Comparison of ENCODE assay signal across 8 cellular contexts in genomic region chr1:234613128-234613875, GRCh38.
DNase-seq lines count a peak whose midpoint lies in the region; ATAC-seq and TF ChIP-seq lines count a peak whose summit lies in the region.

No MANE protein-coding gene starts in this region.

- TF ChIP-seq CTCF in OCI-LY3 (IDR thresholded peaks at IDR 0.05; ENCODE audit: low read depth, low read length) (no peak), cardiac fibroblast (IDR thresholded peaks at IDR 0.05; ENCODE audit: low read depth, low read length) (no peak), GM13977 (IDR thresholded peaks at IDR 0.05; ENCODE audit: extremely low read depth, insufficient read depth, missing control alignments) (no peak)

- ATAC-seq in stimulated activated naive CD8-positive, alpha-beta T cell treated with anti-CD3 and anti-CD28 coated beads, Interleukin-15, Interleukin-2, amounts not matched to agents 100 U/mL and 50 U/mL, for 24 hours, result no peak
- no peak for ATAC-seq in GM19463 (IDR thresholded peaks at IDR 0.05; ENCODE audit: unreplicated experiment)

- peak overlapping the region; percentile 74 for H3K4me3 Mint-ChIP-seq in stimulated activated naive CD8-positive, alpha-beta T cell treated with anti-CD3 and anti-CD28 coated beads, Interleukin-15, Interleukin-2, amounts not matched to agents 100 ng/mL and 50 ng/mL, for 24 hours

- H3K9ac ChIP-seq in OCI-LY3 (ENCODE audit: low read length) (peak overlapping the region; percentile 96), muscle layer of colon (ENCODE audit: low read length) (peak overlapping the region; percentile 94)

- H3K4me1 Mint-ChIP-seq in stimulated activated naive CD8-positive, alpha-beta T cell treated with anti-CD3 and anti-CD28 coated beads, Interleukin-15, Interleukin-2, amounts not matched to agents 100 ng/mL and 50 ng/mL, for 24 hours (ENCODE audit: low read depth), result peaks cover 41% of the 10 kb centered on the region

- H3K36me3 ChIP-seq in OCI-LY3 (replicated peaks; ENCODE audit: low read depth, low read length) (no peaks in the 10 kb centered on the region), muscle layer of colon (ENCODE audit: insufficient read depth, low read length) (no peaks in the 10 kb centered on the region)

- in situ Hi-C loops in GM13977 (cut with MboI; ENCODE audit: low pct_unique_long_range_greater_than_20kb, low sequenced_read_pairs, unreplicated experiment), result loop anchor here (10.0 kb wide), 1 partner anchor 221 kb away; no protein-coding TSS in a partner anchor

- H3K9me3 Mint-ChIP-seq in stimulated activated naive CD8-positive, alpha-beta T cell treated with anti-CD3 and anti-CD28 coated beads, Interleukin-15, Interleukin-2, amounts not matched to agents 100 ng/mL and 50 ng/mL, for 24 hours, result no peaks in the 10 kb centered on the region

- no peaks in the 10 kb centered on the region for H3K27me3 Mint-ChIP-seq in stimulated activated naive CD8-positive, alpha-beta T cell treated with anti-CD3 and anti-CD28 coated beads, Interleukin-15, Interleukin-2, amounts not matched to agents 100 ng/mL and 50 ng/mL, for 24 hours

- H4K20me1 ChIP-seq in OCI-LY3 (ENCODE audit: insufficient read depth, low read length), result no peaks in the 10 kb centered on the region

- peaks cover 5% of the 10 kb centered on the region for H3K36me3 Mint-ChIP-seq in stimulated activated naive CD8-positive, alpha-beta T cell treated with anti-CD3 and anti-CD28 coated beads, Interleukin-15, Interleukin-2, amounts not matched to agents 100 ng/mL and 50 ng/mL, for 24 hours (ENCODE audit: low read depth)

- H3K9me3 ChIP-seq in OCI-LY3 (ENCODE audit: insufficient read depth, low read length) (no peaks in the 10 kb centered on the region), muscle layer of colon (ENCODE audit: low read length) (no peaks in the 10 kb centered on the region)

- peak overlapping the region; percentile 93 for H3K4me3 ChIP-seq in OCI-LY3 (ENCODE audit: low read length)
- H3K4me3 ChIP-seq in cardiac fibroblast (replicated peaks in 1 of 2; ENCODE audit: low read depth in 2 of 2, low read length in 2 of 2), result peak overlapping the region in 1 of 2 donors; percentile 30
- peak overlapping the region in 1 of 2 donors; percentile 68 for H3K4me3 ChIP-seq in muscle layer of colon (ENCODE audit: low read depth in 1 of 2, low read length in 2 of 2)

- no peak for DNase-seq in stimulated activated naive CD8-positive, alpha-beta T cell treated with anti-CD3 and anti-CD28 coated beads, Interleukin-15, Interleukin-2, amounts not matched to agents 100 U/mL and 50 U/mL, for 24 hours
- peak; percentile 92 to 94 for DNase-seq in cardiac fibroblast (ENCODE audit: low read depth in 2 of 2)
- DNase-seq in stimulated activated CD4-positive, alpha-beta T cell treated with anti-CD3 and anti-CD28 coated beads, Interleukin-2, amount 100 ng/mL, for 48 hours, result no peak
- DNase-seq in GM13977 (ENCODE audit: low spot score), result no peak

- H3K27ac ChIP-seq in OCI-LY3 (ENCODE audit: low read length), result peak overlapping the region; percentile 91
- peak overlapping the region; percentile 83 for H3K27ac ChIP-seq in muscle layer of colon (ENCODE audit: low read depth, low read length)

- peak overlapping the region; percentile 100 for H3K27ac Mint-ChIP-seq in stimulated activated naive CD8-positive, alpha-beta T cell treated with anti-CD3 and anti-CD28 coated beads, Interleukin-15, Interleukin-2, amounts not matched to agents 100 ng/mL and 50 ng/mL, for 24 hours

- H3K27me3 ChIP-seq in OCI-LY3 (ENCODE audit: low read depth, low read length), result no peaks in the 10 kb centered on the region
- no peaks in the 10 kb centered on the region for H3K27me3 ChIP-seq in muscle layer of colon (ENCODE audit: control insufficient read depth in 1 of 2, insufficient read depth in 2 of 2, low read length in 2 of 2)

- H2AFZ ChIP-seq in OCI-LY3 (ENCODE audit: low read depth, low read length), result peak overlapping the region; percentile 10

- peaks cover 13% of the 10 kb centered on the region; the same call in 1 of the 2 replicates for H3K79me2 ChIP-seq in OCI-LY3 (ENCODE audit: low read length)

- H3K4me1 ChIP-seq in OCI-LY3 (ENCODE audit: low read length), result peaks cover 35% of the 10 kb centered on the region
- H3K4me1 ChIP-seq in muscle layer of colon (ENCODE audit: insufficient read depth, low read length), result peaks cover 48% of the 10 kb centered on the region

- peak overlapping the region; percentile 94 for H3K4me2 ChIP-seq in OCI-LY3 (ENCODE audit: low read length)

Comparison
In these comparisons a context has a peak if more than half of its experiments do, and no peak if none do; other contexts are left out.
1. DNase-seq: peak in cardiac fibroblast (2 of 2); none in stimulated activated naive CD8-positive, alpha-beta T cell treated with anti-CD3 and anti-CD28 coated beads, Interleukin-15, Interleukin-2, amounts not matched to agents 100 U/mL and 50 U/mL, for 24 hours (single experiment), stimulated activated CD4-positive, alpha-beta T cell treated with anti-CD3 and anti-CD28 coated beads, Interleukin-2, amount 100 ng/mL, for 48 hours (0 of 2) and GM13977 (single experiment).